Comparison of ENCODE assay signal across 19 cellular contexts in the genomic region with DNA sequence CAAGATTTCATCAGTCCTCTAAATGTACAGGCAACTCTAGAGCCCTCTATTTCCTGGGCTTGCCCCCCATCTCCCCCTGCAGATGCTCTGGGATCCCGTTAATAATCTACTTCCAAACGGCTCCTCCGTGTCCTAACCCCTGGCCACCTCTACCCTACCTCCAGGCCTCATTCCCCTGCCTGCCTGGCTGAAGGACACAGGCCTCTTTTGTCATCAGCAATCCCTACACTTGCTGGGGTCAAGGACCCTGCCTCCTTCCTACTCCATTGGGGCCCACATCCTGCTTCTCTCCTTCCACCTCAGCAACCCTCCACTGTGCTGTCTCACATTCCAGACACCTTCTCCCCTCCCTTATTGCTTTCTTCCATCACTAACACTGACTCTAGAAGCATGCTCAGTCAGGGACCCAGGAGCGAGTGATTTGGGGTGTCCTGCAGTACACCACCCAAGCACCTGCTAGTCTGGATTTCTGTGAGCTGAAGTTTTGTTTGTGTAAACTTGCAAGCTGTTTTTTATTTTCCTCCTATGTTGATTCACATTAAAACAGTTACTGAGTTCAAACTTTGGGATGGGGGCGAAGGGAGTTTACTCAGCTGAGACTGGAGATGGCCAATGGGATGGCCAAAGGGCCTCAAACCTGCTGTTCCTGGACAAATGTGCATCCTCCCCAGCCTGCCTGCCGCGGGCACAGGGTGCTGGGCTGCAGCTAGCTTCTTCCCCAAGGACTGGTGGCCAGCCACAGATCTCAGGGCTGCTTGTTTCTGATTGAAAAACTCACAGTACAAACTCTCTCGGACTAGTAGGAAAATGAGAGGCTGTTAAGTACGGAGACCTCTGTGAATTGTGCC.
DNase-seq lines count a peak whose midpoint lies in the region; ATAC-seq and TF ChIP-seq lines count a peak whose summit lies in the region.
"Had no signal": no experiment of that assay in that cellular context is flagged by ENCODE, and none has a peak within 500 bp of the region (broad histone marks: within the 10 kb centered on the region; RNA-seq: fewer than 3 reads in every experiment).

No MANE protein-coding gene starts in this region.

- no peak overlapping the region for H3K4me3 ChIP-seq in liver (ENCODE audit: low read depth in 1 of 3, low read length in 3 of 3)
- H3K4me3 ChIP-seq: Peyer's patch had no signal

- CTCF ChIA-PET in activated CD4-positive, alpha-beta memory T cell treated with anti-CD3 and anti-CD28 coated beads for 36 hours (lab: Charles Lee): no interaction called here

- intact Hi-C loops in sciatic nerve (cut with DNase I) (no loop called here), natural killer cell (cut with micrococcal nuclease) (no loop called here)
- intact Hi-C loops in activated CD4-positive, alpha-beta memory T cell treated with anti-CD3 and anti-CD28 coated beads for 36 hours (cut with micrococcal nuclease): no loop called here

- no peak overlapping the region for H3K9ac ChIP-seq in liver (ENCODE audit: low read depth in 1 of 2, low read length in 2 of 2)

- 64% methylated on average over 9 of the region's 9 CpGs for WGBS in liver

- TF ChIP-seq CTCF in brain (conservative IDR thresholded peaks at IDR 0.05) (no peak), liver (IDR thresholded peaks at IDR 0.05; ENCODE audit: low read depth, low read length, missing input control) (no peak), natural killer cell (IDR thresholded peaks at IDR 0.05) (no peak)

- H3K27ac ChIP-seq in liver (ENCODE audit: low read depth in 1 of 2, low read length in 2 of 2): peak overlapping the region; percentile 25 to 55

- H3K27me3 ChIP-seq in liver (ENCODE audit: control insufficient read depth in 4 of 4, insufficient read depth in 4 of 4, low read length in 3 of 4): no peaks in the 10 kb centered on the region
- H3K27me3 ChIP-seq: Peyer's patch had no signal

- H3K27me3 Mint-ChIP-seq in brain (peaks cover 6% of the 10 kb centered on the region), natural killer cell (ENCODE audit: low read depth in 2 of 2) (peaks cover 0 to 2% of the 10 kb centered on the region in 2 donors)
- H3K27me3 Mint-ChIP-seq in activated CD4-positive, alpha-beta memory T cell treated with anti-CD3 and anti-CD28 coated beads for 36 hours: no peaks in the 10 kb centered on the region

- H3K27ac Mint-ChIP-seq in brain: peak overlapping the region; percentile 20 to 81 (median 59)
- no peak overlapping the region for H3K27ac Mint-ChIP-seq in natural killer cell
- H3K27ac Mint-ChIP-seq in activated CD4-positive, alpha-beta memory T cell treated with anti-CD3 and anti-CD28 coated beads for 36 hours: no peak overlapping the region
- H3K27ac Mint-ChIP-seq: activated T-cell treated with anti-CD3 and anti-CD28 coated beads, Interleukin-2, amount 50 U/mL, for 72 hours; CD8-positive, alpha-beta T cell had no signal

- peaks cover 50% of the 10 kb centered on the region for H3K4me1 Mint-ChIP-seq in brain
- H3K4me1 Mint-ChIP-seq in natural killer cell: no peaks in the 10 kb centered on the region
- peaks cover 4% of the 10 kb centered on the region for H3K4me1 Mint-ChIP-seq in activated CD4-positive, alpha-beta memory T cell treated with anti-CD3 and anti-CD28 coated beads for 36 hours (ENCODE audit: low read depth)

- ATAC-seq in sciatic nerve: peak; percentile 43
- ATAC-seq in natural killer cell: no peak
- ATAC-seq: activated T-cell treated with anti-CD3 and anti-CD28 coated beads, Interleukin-2, amount 50 U/mL, for 72 hours; CD8-positive, alpha-beta T cell had no signal

- H3K4me3 Mint-ChIP-seq in brain (peak overlapping the region in 3 of 5 experiments; percentile 38 to 69 (median 58)), natural killer cell (no peak overlapping the region)
- no peak overlapping the region for H3K4me3 Mint-ChIP-seq in activated CD4-positive, alpha-beta memory T cell treated with anti-CD3 and anti-CD28 coated beads for 36 hours
- H3K4me3 Mint-ChIP-seq: activated T-cell treated with anti-CD3 and anti-CD28 coated beads, Interleukin-2, amount 50 U/mL, for 72 hours; CD8-positive, alpha-beta T cell had no signal

- H3K36me3 Mint-ChIP-seq in brain (no peaks in the 10 kb centered on the region), natural killer cell (no peaks in the 10 kb centered on the region)
- no peaks in the 10 kb centered on the region for H3K36me3 Mint-ChIP-seq in activated CD4-positive, alpha-beta memory T cell treated with anti-CD3 and anti-CD28 coated beads for 36 hours
- H3K36me3 Mint-ChIP-seq: CD8-positive, alpha-beta T cell had no signal

- peaks cover 6 to 46% (median 34%) of the 10 kb centered on the region in 4 donors for H3K4me1 ChIP-seq in liver (ENCODE audit: control insufficient read depth in 4 of 4, insufficient read depth in 4 of 4, low read length in 3 of 4)
- H3K4me1 ChIP-seq: Peyer's patch had no signal

- POLR2A ChIA-PET in activated CD4-positive, alpha-beta memory T cell treated with anti-CD3 and anti-CD28 coated beads for 36 hours (lab: Charles Lee): no interaction called here

- no peaks in the 10 kb centered on the region for H3K9me3 ChIP-seq in liver (ENCODE audit: control insufficient read depth in 4 of 4, low read length in 3 of 4)
- H3K9me3 ChIP-seq: Peyer's patch had no signal

- no peaks in the 10 kb centered on the region for H3K36me3 ChIP-seq in liver (ENCODE audit: control insufficient read depth in 4 of 4, insufficient read depth in 3 of 4, low read depth in 1 of 4, low read length in 3 of 4)
- H3K36me3 ChIP-seq: Peyer's patch had no signal

- TF ChIP-seq RAD21 in liver (IDR thresholded peaks at IDR 0.05): no peak

- DNase-seq in AG20443 (ENCODE audit: low spot score) (peak; percentile 29), sciatic nerve (ENCODE audit: low spot score) (no peak), natural killer cell (no peak), DMS153 (lab: John Stamatoyannopoulos, UW) (no peak)
- no peak for DNase-seq in central memory CD4-positive, alpha-beta T cell
- DNase-seq in activated CD4-positive, alpha-beta memory T cell treated with anti-CD3 and anti-CD28 coated beads for 36 hours: no peak
- DNase-seq: activated CD4-positive, alpha-beta T cell treated with anti-CD3 and anti-CD28 coated beads, Interleukin-2, amount 50 U/mL, for 1 hour; activated T-cell treated with anti-CD3 and anti-CD28 coated beads, Interleukin-2, amount 50 U/mL, for 72 hours; CD8-positive, alpha-beta T cell; DND-41; KG1; NCI-H1105; NCI-H2171; NCI-H774; Peyer's patch; stimulated activated CD4-positive, alpha-beta T cell treated with anti-CD3 and anti-CD28 coated beads, Interleukin-12 subunit alpha, Interleukin-12 subunit beta, amount 100 ng/mL, for 4 hours; stimulated activated naive CD4-positive, alpha-beta T cell treated with Interleukin-2 at 50 U/mL for 16 hours had no signal

- peaks cover 0 to 9% (median 7%) of the 10 kb centered on the region in 5 experiments for H3K9me3 Mint-ChIP-seq in brain
- no peaks in the 10 kb centered on the region for H3K9me3 Mint-ChIP-seq in natural killer cell
- no peaks in the 10 kb centered on the region for H3K9me3 Mint-ChIP-seq in activated CD4-positive, alpha-beta memory T cell treated with anti-CD3 and anti-CD28 coated beads for 36 hours
- H3K9me3 Mint-ChIP-seq: activated T-cell treated with anti-CD3 and anti-CD28 coated beads, Interleukin-2, amount 50 U/mL, for 72 hours; CD8-positive, alpha-beta T cell had no signal

TF ChIP-seq in liver, 16 proteins besides CTCF, POLR2A, EP300 and RAD21 (continues in another document):
- TF ChIP-seq SP1 (IDR thresholded peaks at IDR 0.05) (no peak), ATF3 (IDR thresholded peaks at IDR 0.05) (no peak), NR2F2 (IDR thresholded peaks at IDR 0.05) (no peak), GABPA (IDR thresholded peaks at IDR 0.05 in 1 of 2, conservative IDR thresholded peaks at IDR 0.05 in 1 of 2) (no peak), REST (IDR thresholded peaks at IDR 0.05) (no peak), JUND (IDR thresholded peaks at IDR 0.05) (no peak)

Comparison
In these comparisons a context has a peak if more than half of its experiments do, and no peak if none do; other contexts are left out.
1. H3K27ac Mint-ChIP-seq: peak in brain (5 of 5); none in natural killer cell (0 of 2) and activated CD4-positive, alpha-beta memory T cell treated with anti-CD3 and anti-CD28 coated beads for 36 hours (single experiment).
2. H3K4me3 Mint-ChIP-seq: peak in brain (3 of 5); none in natural killer cell (single experiment) and activated CD4-positive, alpha-beta memory T cell treated with anti-CD3 and anti-CD28 coated beads for 36 hours (single experiment).